ENCODE assay signal across 16 cellular contexts in genomic region chr13:52006491-52007245, GRCh38. TPM values are rescaled to one million over a fixed set of nuclear protein-coding genes. Genes with fewer than 3 reads are reported as not detected.
A peak's percentile ranks its signal among the peaks of the same experiment; 100 is the strongest.
DNase-seq lines count a peak whose midpoint lies in the region; ATAC-seq and TF ChIP-seq lines count a peak whose summit lies in the region.
"Had no signal": no experiment of that assay in that cellular context is flagged by ENCODE, and none has a peak within 500 bp of the region (broad histone marks: within the 10 kb centered on the region; RNA-seq: fewer than 3 reads in every experiment).

No MANE protein-coding gene starts in this region.

- intact Hi-C loops in adrenal gland (cut with DNase I), result loop anchor here in 1 of 2 donors (10.0 kb wide), 1 partner anchor 118 kb away; the partner anchor contains the start of gene NEK5

- no peak overlapping the region for H3K4me3 ChIP-seq in choroid plexus epithelial cell (ENCODE audit: low read depth, low read length)
- H3K4me3 ChIP-seq in adrenal gland, result no peak overlapping the region
- H3K4me3 ChIP-seq: BLaER1 treated with 17β-estradiol and CSF1 and Interleukin-3, amounts not matched to agents 10 nM and 100 nM; GM12878; HAP-1 had no signal

- no peaks in the 10 kb centered on the region for H3K36me3 ChIP-seq in adrenal gland (replicated peaks in 1 of 2)
- H3K36me3 ChIP-seq: BLaER1 treated with 17β-estradiol and CSF1 and Interleukin-3, amounts not matched to agents 10 nM and 100 nM; HAP-1 had no signal

- no peak for TF ChIP-seq POLR2A in adrenal gland (IDR thresholded peaks at IDR 0.05)

- H3K27me3 Mint-ChIP-seq in glutamatergic neuron (ENCODE audit: unreplicated experiment) (peaks cover 8% of the 10 kb centered on the region), progenitor cell of endocrine pancreas (no peaks in the 10 kb centered on the region)

- TF ChIP-seq CTCF in choroid plexus epithelial cell (conservative IDR thresholded peaks at IDR 0.05; ENCODE audit: low read depth, low read length) (no peak), glutamatergic neuron (IDR thresholded peaks at IDR 0.05; ENCODE audit: partially characterized antibody, unreplicated experiment) (no peak), progenitor cell of endocrine pancreas (IDR thresholded peaks at IDR 0.05; ENCODE audit: unreplicated experiment) (no peak), adrenal gland (IDR thresholded peaks at IDR 0.05) (no peak), omental fat pad (IDR thresholded peaks at IDR 0.05) (no peak)

- peaks cover 6% of the 10 kb centered on the region in 2 donors for H3K4me1 ChIP-seq in adrenal gland (replicated peaks in 1 of 2)
- H3K4me1 ChIP-seq: HAP-1 had no signal

- peaks cover 6% of the 10 kb centered on the region for H3K9me3 Mint-ChIP-seq in glutamatergic neuron (ENCODE audit: unreplicated experiment)
- H3K9me3 Mint-ChIP-seq in progenitor cell of endocrine pancreas (ENCODE audit: low read depth), result no peaks in the 10 kb centered on the region
- H3K9me3 Mint-ChIP-seq: CD8-positive, alpha-beta T cell had no signal

- no peak overlapping the region for H3K27ac Mint-ChIP-seq in glutamatergic neuron (ENCODE audit: unreplicated experiment)
- H3K27ac Mint-ChIP-seq in progenitor cell of endocrine pancreas, result peak overlapping the region; percentile 44
- H3K27ac Mint-ChIP-seq: B cell; CD8-positive, alpha-beta T cell had no signal

- peak; percentile 27 for DNase-seq in choroid plexus epithelial cell (ENCODE audit: low read depth)
- no peak for DNase-seq in glutamatergic neuron
- DNase-seq in left lobe of liver (ENCODE audit: low spot score), result no peak
- DNase-seq in progenitor cell of endocrine pancreas (ENCODE audit: low spot score, unreplicated experiment), result no peak
- no peak for DNase-seq in adrenal gland
- DNase-seq in omental fat pad (ENCODE audit: low spot score), result no peak
- DNase-seq in activated CD4-positive, alpha-beta T cell treated with anti-CD3 and anti-CD28 coated beads for 4 hours, result no peak
- DNase-seq: CD8-positive, alpha-beta T cell; DMS 273 treated with DMSO at 0.1 percent for 48 hours; DMS53; DND-41; EL had no signal

- H3K9me3 ChIP-seq in adrenal gland (replicated peaks in 1 of 3), result no peaks in the 10 kb centered on the region
- H3K9me3 ChIP-seq: BLaER1 treated with 17β-estradiol and CSF1 and Interleukin-3, amounts not matched to agents 10 nM and 100 nM; HAP-1 had no signal

- no peaks in the 10 kb centered on the region for H3K27me3 ChIP-seq in adrenal gland

- H3K27ac ChIP-seq in adrenal gland, result no peak overlapping the region
- H3K27ac ChIP-seq: BLaER1 treated with 17β-estradiol and CSF1 and Interleukin-3, amounts not matched to agents 10 nM and 100 nM had no signal

- H3K4me3 Mint-ChIP-seq in glutamatergic neuron (ENCODE audit: unreplicated experiment) (peak overlapping the region; percentile 4), progenitor cell of endocrine pancreas (ENCODE audit: low read depth) (peak overlapping the region; percentile 3)
- H3K4me3 Mint-ChIP-seq: B cell; CD8-positive, alpha-beta T cell had no signal

- H3K4me1 Mint-ChIP-seq in glutamatergic neuron (ENCODE audit: low read depth, unreplicated experiment) (peaks cover 7% of the 10 kb centered on the region), progenitor cell of endocrine pancreas (ENCODE audit: low read depth) (peaks cover 75% of the 10 kb centered on the region)

- no peaks in the 10 kb centered on the region for H3K36me3 Mint-ChIP-seq in glutamatergic neuron (ENCODE audit: unreplicated experiment)
- peaks cover 12% of the 10 kb centered on the region for H3K36me3 Mint-ChIP-seq in progenitor cell of endocrine pancreas (ENCODE audit: insufficient read depth)
- H3K36me3 Mint-ChIP-seq: CD8-positive, alpha-beta T cell had no signal

- WGBS in adrenal gland, 4 donors, result 80 to 88% (median 81%) methylated on average over 8 of the region's 8 CpGs

- ATAC-seq in left lobe of liver, result peak; percentile 8
- ATAC-seq in omental fat pad (ENCODE audit: low FRiP score), result no peak
- ATAC-seq: CD8-positive, alpha-beta T cell; GM12878 had no signal

RNA-seq across cellular contexts. Expression of gene ATP7B, which starts 4.6 kb away (rescaled TPM):
- total RNA-seq in glutamatergic neuron (ENCODE audit: unreplicated experiment) (17.4 TPM), left lobe of liver (32.2 TPM), progenitor cell of endocrine pancreas (59.4 and 63.2 TPM in 2 replicates), adrenal gland (1 to 10 TPM; 2.2 to 5.6 (median 3.8) TPM), omental fat pad (10 to 100 TPM in 2 of 4 donors, 1 to 10 TPM in 2; 5.2 to 29.2 (median 10.9) TPM)
- polyA plus RNA-seq in adrenal gland, result 1 to 10 TPM in 2 of 3 donors, under 1 TPM in 1; 0.80 to 2.1 (median 1.7) TPM

RNA-seq across cellular contexts. Expression of gene ALG11, which starts 5.5 kb away (rescaled TPM):
- total RNA-seq in glutamatergic neuron (ENCODE audit: unreplicated experiment) (46.4 TPM), left lobe of liver (25.4 TPM), progenitor cell of endocrine pancreas (39.4 and 45.1 TPM in 2 replicates), adrenal gland (10 to 100 TPM; 11.8 to 35.4 (median 30.6) TPM), omental fat pad (10 to 100 TPM; 17.5 to 27.7 (median 25.4) TPM)
- polyA plus RNA-seq in adrenal gland, result 10 to 100 TPM in 1 of 3 donors, 1 to 10 TPM in 2; 6.8 to 22.3 (median 9.7) TPM

RNA-seq across cellular contexts. Expression of gene UTP14C, which starts 17.8 kb away (rescaled TPM):
- total RNA-seq in glutamatergic neuron (ENCODE audit: unreplicated experiment) (19.1 TPM), left lobe of liver (7.9 TPM), progenitor cell of endocrine pancreas (22.6 and 23.5 TPM in 2 replicates), adrenal gland (10 to 100 TPM in 7 of 8 donors, 1 to 10 TPM in 1; 7.7 to 17.3 (median 14.1) TPM), omental fat pad (10 to 100 TPM; 13.7 to 22.5 (median 14.8) TPM)
- polyA plus RNA-seq in adrenal gland, result 10 to 100 TPM in 1 of 3 donors, 1 to 10 TPM in 2; 1.4 to 21.4 (median 2.7) TPM
